17 cellular contexts compared by ENCODE assay signal in the genomic region with DNA sequence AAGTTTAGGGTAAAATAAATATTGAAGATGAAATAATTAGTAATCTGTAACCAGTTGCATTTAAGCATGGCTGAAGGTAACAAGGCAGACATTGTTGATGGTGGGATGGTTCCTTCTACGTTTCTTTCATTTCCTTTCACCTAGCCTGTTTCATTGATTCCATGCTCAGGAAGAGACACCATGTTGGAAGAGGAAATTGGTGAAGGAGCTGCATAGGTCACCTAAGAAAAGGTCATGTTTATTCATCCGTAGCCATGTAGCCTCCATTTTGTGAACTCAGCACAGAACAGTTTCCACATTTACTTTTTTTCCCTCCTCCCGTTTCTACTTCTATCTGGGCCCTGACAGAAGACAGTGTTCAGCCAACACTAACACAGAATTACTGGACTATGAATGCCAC. TPM values are rescaled to one million over a fixed set of nuclear protein-coding genes. Genes with fewer than 3 reads are reported as not detected.
"Had no signal": no experiment of that assay in that cellular context is flagged by ENCODE, and none has a peak within 500 bp of the region (broad histone marks: within the 10 kb centered on the region; RNA-seq: fewer than 3 reads in every experiment).

No MANE protein-coding gene starts in this region.

- H3K27me3 Mint-ChIP-seq: dendritic cell treated with granulocyte-macrophage colony-stimulating factor and Interleukin-4, amounts not matched to agents 40 ng/mL and 50 ng/mL, for 4 days; stimulated activated memory B cell treated with anti-CD40 and anti-IgM and Interleukin-4, amounts not matched to agents 10 μg/mL and 1 μg/mL and 100 μg/mL, for 72 hours had no signal

- H3K36me3 ChIP-seq: neural progenitor cell, SJSA1 had no signal

- ATAC-seq: activated CD8-positive, alpha-beta T cell treated with anti-CD3 and anti-CD28 coated beads, Interleukin-2, amount 10 ng/mL, durations not matched to agents 7 days and 5 days; effector memory CD8-positive, alpha-beta T cell; left colon; stimulated activated memory B cell treated with anti-CD40 and anti-IgM and Interleukin-4, amounts not matched to agents 10 μg/mL and 1 μg/mL and 100 μg/mL, for 72 hours had no signal

- H3K27ac ChIP-seq: epithelial cell of prostate, neural progenitor cell, parathyroid adenoma, SJSA1, VCaP had no signal

- H3K4me1 Mint-ChIP-seq: stimulated activated memory B cell treated with anti-CD40 and anti-IgM and Interleukin-4, amounts not matched to agents 10 μg/mL and 1 μg/mL and 100 μg/mL, for 72 hours had no signal

- DNase-seq: activated CD4-positive, alpha-beta T cell treated with anti-CD3 and anti-CD28 coated beads for 4 hours; activated CD8-positive, alpha-beta memory T cell treated with anti-CD3 and anti-CD28 coated beads, Interleukin-2, amount 50 U/mL, for 48 hours; activated CD8-positive, alpha-beta T cell treated with anti-CD3 and anti-CD28 coated beads, Interleukin-2, amount 10 ng/mL, durations not matched to agents 7 days and 5 days; caudate nucleus; effector memory CD8-positive, alpha-beta T cell; left colon; stimulated activated CD4-positive, alpha-beta T cell treated with anti-CD3 and anti-CD28 coated beads, Interleukin-1b, Interleukin-23, amount 100 ng/mL, for 48 hours; T-helper 9 cell had no signal

- H3K4me2 ChIP-seq: neural progenitor cell had no signal

- H3K4me3 ChIP-seq: neural progenitor cell, SJSA1 had no signal

- H3K9me3 Mint-ChIP-seq: dendritic cell treated with granulocyte-macrophage colony-stimulating factor and Interleukin-4, amounts not matched to agents 40 ng/mL and 50 ng/mL, for 4 days; effector memory CD8-positive, alpha-beta T cell; neural progenitor cell; stimulated activated memory B cell treated with anti-CD40 and anti-IgM and Interleukin-4, amounts not matched to agents 10 μg/mL and 1 μg/mL and 100 μg/mL, for 72 hours had no signal

- H3K4me3 Mint-ChIP-seq: activated CD8-positive, alpha-beta T cell treated with anti-CD3 and anti-CD28 coated beads, Interleukin-2, amount 10 ng/mL, durations not matched to agents 7 days and 5 days; dendritic cell treated with granulocyte-macrophage colony-stimulating factor and Interleukin-4, amounts not matched to agents 40 ng/mL and 50 ng/mL, for 4 days; effector memory CD8-positive, alpha-beta T cell; neural progenitor cell; stimulated activated memory B cell treated with anti-CD40 and anti-IgM and Interleukin-4, amounts not matched to agents 10 μg/mL and 1 μg/mL and 100 μg/mL, for 72 hours had no signal

- H3K9ac ChIP-seq: neural progenitor cell, parathyroid adenoma had no signal

- H2AFZ ChIP-seq: neural progenitor cell, parathyroid adenoma had no signal

- H3K79me2 ChIP-seq: parathyroid adenoma had no signal

- H3K27ac Mint-ChIP-seq: activated CD8-positive, alpha-beta T cell treated with anti-CD3 and anti-CD28 coated beads, Interleukin-2, amount 10 ng/mL, durations not matched to agents 7 days and 5 days; dendritic cell treated with granulocyte-macrophage colony-stimulating factor and Interleukin-4, amounts not matched to agents 40 ng/mL and 50 ng/mL, for 4 days; effector memory CD8-positive, alpha-beta T cell; neural progenitor cell; stimulated activated memory B cell treated with anti-CD40 and anti-IgM and Interleukin-4, amounts not matched to agents 10 μg/mL and 1 μg/mL and 100 μg/mL, for 72 hours had no signal

- H3K27me3 ChIP-seq: neural progenitor cell, SJSA1 had no signal

- H3K36me3 Mint-ChIP-seq: neural progenitor cell; stimulated activated memory B cell treated with anti-CD40 and anti-IgM and Interleukin-4, amounts not matched to agents 10 μg/mL and 1 μg/mL and 100 μg/mL, for 72 hours had no signal

- H3K9me3 ChIP-seq: SJSA1 had no signal

- H3K4me1 ChIP-seq: parathyroid adenoma, SJSA1 had no signal

RNA-seq across cellular contexts. Expression of gene ADH1B, which starts 3.8 kb away (rescaled TPM):
- total RNA-seq: activated CD8-positive, alpha-beta T cell treated with anti-CD3 and anti-CD28 coated beads, Interleukin-2, amount 10 ng/mL, durations not matched to agents 7 days and 5 days; SJSA1 had no signal

RNA-seq across cellular contexts. Expression of gene ADH1A, which starts 26.6 kb away (rescaled TPM):
- total RNA-seq: activated CD8-positive, alpha-beta T cell treated with anti-CD3 and anti-CD28 coated beads, Interleukin-2, amount 10 ng/mL, durations not matched to agents 7 days and 5 days; fibroblast of villous mesenchyme; SJSA1; urinary bladder had no signal

RNA-seq across cellular contexts. Expression of gene ADH1C, which starts 35.2 kb away (rescaled TPM):
- total RNA-seq: activated CD8-positive, alpha-beta T cell treated with anti-CD3 and anti-CD28 coated beads, Interleukin-2, amount 10 ng/mL, durations not matched to agents 7 days and 5 days; fibroblast of villous mesenchyme; SJSA1 had no signal
